In the genomic region with DNA sequence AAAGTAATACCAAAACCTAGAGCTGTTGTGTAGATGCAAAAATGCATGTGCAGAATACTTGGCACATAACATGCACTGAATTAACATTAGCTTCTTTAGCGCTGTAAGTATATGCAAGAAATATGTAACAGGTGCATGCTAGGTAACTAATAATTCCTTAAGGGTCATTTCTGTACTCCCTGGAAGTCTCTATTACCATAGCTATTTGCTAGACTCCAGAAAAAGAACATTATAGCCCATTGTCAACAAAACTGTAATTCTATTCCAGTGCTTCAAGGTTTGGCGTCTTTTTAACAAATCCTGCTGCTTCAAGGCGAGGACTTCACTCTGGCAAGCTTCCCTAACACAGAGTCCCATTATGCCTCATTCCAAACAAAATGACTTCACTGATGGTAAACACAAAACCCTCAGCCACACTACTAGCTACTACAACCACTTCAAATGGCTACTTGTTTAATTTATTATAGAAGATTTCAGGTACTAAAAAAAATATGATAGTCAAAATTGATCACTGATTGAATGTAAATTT, we compare ENCODE assay signal across 8 cellular contexts. TPM values are rescaled to one million over a fixed set of nuclear protein-coding genes. Genes with fewer than 3 reads are reported as not detected.
DNase-seq lines count a peak whose midpoint lies in the region; ATAC-seq, FAIRE-seq and TF ChIP-seq lines count a peak whose summit lies in the region.
"Had no signal": no experiment of that assay in that cellular context is flagged by ENCODE, and none has a peak within 500 bp of the region (broad histone marks: within the 10 kb centered on the region; RNA-seq: fewer than 3 reads in every experiment).

No MANE protein-coding gene starts in this region.

- no peak overlapping the region for H3K9ac ChIP-seq in skeletal muscle satellite cell (ENCODE audit: low read depth, low read length)

- ATAC-seq in RWPE2 (ENCODE audit: low read depth) (peak; percentile 49; the same call in 2 of the 3 replicates), HG03039 (IDR thresholded peaks at IDR 0.05; ENCODE audit: unreplicated experiment) (no peak)

- H3K9me3 ChIP-seq in RWPE2 (ENCODE audit: severe bottlenecking) (no peaks in the 10 kb centered on the region), skeletal muscle satellite cell (replicated peaks; ENCODE audit: low read length) (no peaks in the 10 kb centered on the region)

- FAIRE-seq in GM12891 (lab: Jason Lieb, UNC), result peak; percentile 89

- H3K27ac ChIP-seq in RWPE2 (ENCODE audit: poor library complexity, severe bottlenecking), result no peak overlapping the region

- peaks cover 40% of the 10 kb centered on the region for H3K4me1 ChIP-seq in RWPE2 (ENCODE audit: insufficient read depth, poor library complexity, severe bottlenecking)
- H3K4me1 ChIP-seq in skeletal muscle satellite cell (ENCODE audit: control insufficient read depth, insufficient read depth, low read length), result peaks cover 34% of the 10 kb centered on the region

- no peak for TF ChIP-seq POLR2A in GM12891 (IDR thresholded peaks at IDR 0.05; ENCODE audit: low read depth, low read length)

- TF ChIP-seq CTCF in RWPE2 (IDR thresholded peaks at IDR 0.05; ENCODE audit: poor library complexity, severe bottlenecking) (no peak), foreskin fibroblast (IDR thresholded peaks at IDR 0.05; ENCODE audit: low read depth, low read length) (no peak)

- H3K36me3 ChIP-seq in RWPE2 (ENCODE audit: low read depth), result peaks cover 11% of the 10 kb centered on the region
- peaks cover under 1% of the 10 kb centered on the region for H3K36me3 ChIP-seq in skeletal muscle satellite cell (ENCODE audit: insufficient read depth, low read length)

- peak overlapping the region; percentile 67 for H3K4me2 ChIP-seq in skeletal muscle satellite cell (ENCODE audit: low read length)

- DNase-seq in GM12891 (ENCODE audit: insufficient read length, low spot score) (no peak), RWPE2 (ENCODE audit: low spot score) (no peak), fibroblast of peridontal ligament (ENCODE audit: extremely low read depth) (peak; percentile 81), nucleus accumbens (lab: John Stamatoyannopoulos, UW) (no peak), foreskin fibroblast (no peak)
- DNase-seq: HFFc6 had no signal

- H3K4me3 ChIP-seq in RWPE2 (ENCODE audit: severe bottlenecking) (no peak overlapping the region), skeletal muscle satellite cell (ENCODE audit: low read length) (no peak overlapping the region), foreskin fibroblast (ENCODE audit: low read depth in 1 of 2, low read length in 2 of 2) (no peak overlapping the region)

- no peaks in the 10 kb centered on the region for H3K27me3 ChIP-seq in RWPE2 (ENCODE audit: insufficient read depth, poor library complexity, severe bottlenecking)
- no peaks in the 10 kb centered on the region for H3K27me3 ChIP-seq in skeletal muscle satellite cell (ENCODE audit: control insufficient read depth, insufficient read depth, low read length)

TF ChIP-seq in GM12891, 5 proteins besides CTCF, POLR2A, EP300 and RAD21:
- TF ChIP-seq POLR2AphosphoS5 (IDR thresholded peaks at IDR 0.05; ENCODE audit: low read depth, low read length) (no peak), TAF1 (IDR thresholded peaks at IDR 0.05; ENCODE audit: low read depth, low read length) (no peak), POU2F2 (IDR thresholded peaks at IDR 0.05; ENCODE audit: low read depth, low read length) (no peak), PAX5 (IDR thresholded peaks at IDR 0.05; ENCODE audit: insufficient read depth, low read length, severe bottlenecking) (no peak), SPI1 (IDR thresholded peaks at IDR 0.05; ENCODE audit: low read depth, low read length) (no peak)

RNA-seq across cellular contexts. Expression of gene ELF1, which starts 32.7 kb away (rescaled TPM):
- 30.2 TPM for polyA plus RNA-seq in GM12891 (2012; ENCODE audit: low read depth, missing spikeins)
- total RNA-seq in skeletal muscle satellite cell (2012; rRNA removed), result 27.4 and 30.1 TPM in 2 replicates
